ENCODE assay signal across 1 cellular context in genomic region chr16:2251281-2252111, GRCh38.
A peak's percentile ranks its signal among the peaks of the same experiment; 100 is the strongest.
TF ChIP-seq lines count a peak whose summit lies in the region.

TSS of gene ECI1 (minus strand) at chr16:2251587. CDS start at chr16:2251566, 21 bp downstream.

TF ChIP-seq in K562, 482 proteins besides CTCF, POLR2A, EP300 and RAD21 (continued from another document and continues in another):
- no peak for TF ChIP-seq ARID3B (CRISPR knock-in tag; IDR thresholded peaks at IDR 0.05; ENCODE audit: borderline replicate concordance)
- no peak for TF ChIP-seq FOS (IDR thresholded peaks at IDR 0.05; ENCODE audit: extremely low read depth, insufficient read length)
- TF ChIP-seq BMI1 (IDR thresholded peaks at IDR 0.05; ENCODE audit: low read length), result no peak
- no peak for TF ChIP-seq CUX1 (CRISPR knock-in tag; IDR thresholded peaks at IDR 0.05)
- no peak for TF ChIP-seq ZNF695 (CRISPR knock-in tag; IDR thresholded peaks at IDR 0.05)
- TF ChIP-seq U2AF2 (optimal IDR thresholded peaks at IDR 0.05; ENCODE audit: low read depth, low read length), result no peak
- peak; percentile 82 for TF ChIP-seq POLR2AphosphoS2 (IDR thresholded peaks at IDR 0.05; ENCODE audit: low read length)
- no peak for TF ChIP-seq NR0B1 (IDR thresholded peaks at IDR 0.05; ENCODE audit: partially characterized antibody)
- no peak for TF ChIP-seq ZKSCAN8 (CRISPR knock-in tag; IDR thresholded peaks at IDR 0.05)
- peak; percentile 72 for TF ChIP-seq RBBP5 (IDR thresholded peaks at IDR 0.05; ENCODE audit: borderline replicate concordance, insufficient read depth, low read length, poor library complexity, severe bottlenecking)
- peak; percentile 91 for TF ChIP-seq CCNT2 (IDR thresholded peaks at IDR 0.05; ENCODE audit: borderline replicate concordance, extremely low read depth, insufficient read length, low read depth, low read length)
- no peak for TF ChIP-seq TEAD4 (IDR thresholded peaks at IDR 0.05; ENCODE audit: low read length)
- no peak for TF ChIP-seq TEAD4 (CRISPR knock-in tag; IDR thresholded peaks at IDR 0.05; ENCODE audit: borderline replicate concordance)
- peak; percentile 12 to 60; a peak in 2 of 4 replicates for TF ChIP-seq UBTF (IDR thresholded peaks at IDR 0.05; ENCODE audit: borderline replicate concordance in 1 of 2, low read depth in 2 of 2, low read length in 2 of 2)
- TF ChIP-seq SMAD2 (IDR thresholded peaks at IDR 0.05; ENCODE audit: low read depth, low read length), result no peak
- TF ChIP-seq ZFP1 (CRISPR knock-in tag; IDR thresholded peaks at IDR 0.05), result no peak
- TF ChIP-seq DACH1 (IDR thresholded peaks at IDR 0.05; ENCODE audit: partially characterized antibody), result no peak
- TF ChIP-seq ZFP30 (CRISPR knock-in tag; IDR thresholded peaks at IDR 0.05; ENCODE audit: borderline replicate concordance), result no peak
- no peak for TF ChIP-seq ZNF274 (IDR thresholded peaks at IDR 0.05; ENCODE audit: borderline replicate concordance, low read depth, low read length)
- peak; percentile 35; the same call in 1 of the 2 replicates for TF ChIP-seq JUND (IDR thresholded peaks at IDR 0.05; ENCODE audit: borderline replicate concordance, low read depth, low read length)
- TF ChIP-seq JUND (tag; IDR thresholded peaks at IDR 0.05; ENCODE audit: borderline replicate concordance, low read depth, low read length), result no peak; the same call in 2 of the 3 replicates
- no peak for TF ChIP-seq ATF3 (IDR thresholded peaks at IDR 0.05)
- TF ChIP-seq ATF3 (CRISPR knock-in tag; conservative IDR thresholded peaks at IDR 0.05), result no peak
- no peak for TF ChIP-seq KLF10 (CRISPR knock-in tag; IDR thresholded peaks at IDR 0.05)
- no peak for TF ChIP-seq ZNF717 (CRISPR knock-in tag; IDR thresholded peaks at IDR 0.05)
- TF ChIP-seq ZNF232 (CRISPR knock-in tag; IDR thresholded peaks at IDR 0.05), result no peak
- TF ChIP-seq ZNF766 (CRISPR knock-in tag; conservative IDR thresholded peaks at IDR 0.05), result peak; percentile 6; the same call in 1 of the 2 replicates
- TF ChIP-seq PTTG1 (tag; IDR thresholded peaks at IDR 0.05; ENCODE audit: low read depth), result no peak
- TF ChIP-seq BCLAF1 (IDR thresholded peaks at IDR 0.05; ENCODE audit: borderline replicate concordance in 1 of 2, control insufficient read depth in 1 of 2, low read depth in 2 of 2, low read length in 1 of 2), result 0 out of 4 replicates have a peak, but pooled peaks of 1 of the 2 experiments have one; percentile 50
- TF ChIP-seq KAT2B (IDR thresholded peaks at IDR 0.05; ENCODE audit: low read depth, low read length), result no peak
- no peak for TF ChIP-seq CHAMP1 (IDR thresholded peaks at IDR 0.05)
- peak; percentile 84 for TF ChIP-seq ZBTB1 (CRISPR knock-in tag; IDR thresholded peaks at IDR 0.05; ENCODE audit: borderline replicate concordance, low read depth)
- TF ChIP-seq PTBP1 (IDR thresholded peaks at IDR 0.05; ENCODE audit: low read depth, low read length), result peak; percentile 69; the same call in 1 of the 2 replicates
- no peak for TF ChIP-seq SLC30A9 (CRISPR knock-in tag; IDR thresholded peaks at IDR 0.05)
- peak; percentile 76 to 82 for TF ChIP-seq MNT (conservative IDR thresholded peaks at IDR 0.05)
- no peak for TF ChIP-seq NFYB (IDR thresholded peaks at IDR 0.05; ENCODE audit: extremely low read depth, insufficient read length)
- no peak for TF ChIP-seq ZNF77 (CRISPR knock-in tag; IDR thresholded peaks at IDR 0.05)
- TF ChIP-seq RBFOX2 (IDR thresholded peaks at IDR 0.05; ENCODE audit: low read depth, low read length), result peak; percentile 100
- TF ChIP-seq RAD51 (IDR thresholded peaks at IDR 0.05; ENCODE audit: borderline replicate concordance, low read depth), result no peak
- no peak for TF ChIP-seq MTF1 (CRISPR knock-in tag; IDR thresholded peaks at IDR 0.05; ENCODE audit: borderline replicate concordance)
- no peak for TF ChIP-seq CHCHD3 (CRISPR knock-in tag; IDR thresholded peaks at IDR 0.05)
- no peak for TF ChIP-seq USF2 (CRISPR knock-in tag; IDR thresholded peaks at IDR 0.05)
- no peak for TF ChIP-seq EZH2 (IDR thresholded peaks at IDR 0.05; ENCODE audit: borderline replicate concordance, low read depth, low read length)
- TF ChIP-seq XRCC3 (IDR thresholded peaks at IDR 0.05), result no peak
- no peak for TF ChIP-seq COPS2 (conservative IDR thresholded peaks at IDR 0.05)
